Comparison of ENCODE assay signal across 1 cellular context in the genomic region with DNA sequence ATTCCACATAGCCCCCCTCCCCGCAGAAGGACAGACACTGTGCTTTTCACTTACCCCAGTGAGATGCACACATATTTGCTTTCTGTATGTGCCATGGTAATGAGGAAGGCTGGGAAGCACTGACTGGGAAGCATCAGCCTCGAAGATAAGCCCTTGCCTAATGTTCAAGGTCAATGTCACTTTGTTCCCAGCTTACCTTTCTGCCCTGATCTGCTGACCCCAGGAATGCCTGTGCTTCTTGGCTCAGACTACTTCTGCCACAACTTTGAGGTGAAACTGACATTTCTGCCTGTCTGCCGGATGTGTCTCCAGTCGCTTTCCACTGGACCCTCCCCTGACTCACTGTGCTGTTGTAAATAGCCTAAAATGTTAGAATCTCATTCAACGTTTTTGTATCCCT.
TF ChIP-seq lines count a peak whose summit lies in the region.

No MANE protein-coding gene starts in this region.

TF ChIP-seq in HepG2, 621 proteins besides CTCF, POLR2A, EP300 and RAD21 (continued from another document and continues in another):
- TF ChIP-seq, protein P1, sequence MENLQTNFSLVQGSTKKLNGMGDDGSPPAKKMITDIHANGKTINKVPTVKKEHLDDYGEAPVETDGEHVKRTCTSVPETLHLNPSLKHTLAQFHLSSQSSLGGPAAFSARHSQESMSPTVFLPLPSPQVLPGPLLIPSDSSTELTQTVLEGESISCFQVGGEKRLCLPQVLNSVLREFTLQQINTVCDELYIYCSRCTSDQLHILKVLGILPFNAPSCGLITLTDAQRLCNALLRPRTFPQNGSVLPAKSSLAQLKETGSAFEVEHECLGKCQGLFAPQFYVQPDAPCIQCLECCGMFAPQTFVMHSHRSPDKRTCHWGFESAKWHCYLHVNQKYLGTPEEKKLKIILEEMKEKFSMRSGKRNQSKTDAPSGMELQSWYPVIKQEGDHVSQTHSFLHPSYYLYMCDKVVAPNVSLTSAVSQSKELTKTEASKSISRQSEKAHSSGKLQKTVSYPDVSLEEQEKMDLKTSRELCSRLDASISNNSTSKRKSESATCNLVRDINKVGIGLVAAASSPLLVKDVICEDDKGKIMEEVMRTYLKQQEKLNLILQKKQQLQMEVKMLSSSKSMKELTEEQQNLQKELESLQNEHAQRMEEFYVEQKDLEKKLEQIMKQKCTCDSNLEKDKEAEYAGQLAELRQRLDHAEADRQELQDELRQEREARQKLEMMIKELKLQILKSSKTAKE (CRISPR knock-in tag; IDR thresholded peaks at IDR 0.05; ENCODE audit: borderline replicate concordance): peak; percentile 76; the same call in 1 of the 2 replicates
- TF ChIP-seq SALL1 (CRISPR knock-in tag; IDR thresholded peaks at IDR 0.05): peak; percentile 70
- TF ChIP-seq PAF1 (CRISPR knock-in tag; IDR thresholded peaks at IDR 0.05): no peak
- TF ChIP-seq NFRKB (IDR thresholded peaks at IDR 0.05): no peak
- TF ChIP-seq, protein P2, sequence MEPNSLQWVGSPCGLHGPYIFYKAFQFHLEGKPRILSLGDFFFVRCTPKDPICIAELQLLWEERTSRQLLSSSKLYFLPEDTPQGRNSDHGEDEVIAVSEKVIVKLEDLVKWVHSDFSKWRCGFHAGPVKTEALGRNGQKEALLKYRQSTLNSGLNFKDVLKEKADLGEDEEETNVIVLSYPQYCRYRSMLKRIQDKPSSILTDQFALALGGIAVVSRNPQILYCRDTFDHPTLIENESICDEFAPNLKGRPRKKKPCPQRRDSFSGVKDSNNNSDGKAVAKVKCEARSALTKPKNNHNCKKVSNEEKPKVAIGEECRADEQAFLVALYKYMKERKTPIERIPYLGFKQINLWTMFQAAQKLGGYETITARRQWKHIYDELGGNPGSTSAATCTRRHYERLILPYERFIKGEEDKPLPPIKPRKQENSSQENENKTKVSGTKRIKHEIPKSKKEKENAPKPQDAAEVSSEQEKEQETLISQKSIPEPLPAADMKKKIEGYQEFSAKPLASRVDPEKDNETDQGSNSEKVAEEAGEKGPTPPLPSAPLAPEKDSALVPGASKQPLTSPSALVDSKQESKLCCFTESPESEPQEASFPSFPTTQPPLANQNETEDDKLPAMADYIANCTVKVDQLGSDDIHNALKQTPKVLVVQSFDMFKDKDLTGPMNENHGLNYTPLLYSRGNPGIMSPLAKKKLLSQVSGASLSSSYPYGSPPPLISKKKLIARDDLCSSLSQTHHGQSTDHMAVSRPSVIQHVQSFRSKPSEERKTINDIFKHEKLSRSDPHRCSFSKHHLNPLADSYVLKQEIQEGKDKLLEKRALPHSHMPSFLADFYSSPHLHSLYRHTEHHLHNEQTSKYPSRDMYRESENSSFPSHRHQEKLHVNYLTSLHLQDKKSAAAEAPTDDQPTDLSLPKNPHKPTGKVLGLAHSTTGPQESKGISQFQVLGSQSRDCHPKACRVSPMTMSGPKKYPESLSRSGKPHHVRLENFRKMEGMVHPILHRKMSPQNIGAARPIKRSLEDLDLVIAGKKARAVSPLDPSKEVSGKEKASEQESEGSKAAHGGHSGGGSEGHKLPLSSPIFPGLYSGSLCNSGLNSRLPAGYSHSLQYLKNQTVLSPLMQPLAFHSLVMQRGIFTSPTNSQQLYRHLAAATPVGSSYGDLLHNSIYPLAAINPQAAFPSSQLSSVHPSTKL (CRISPR knock-in tag; IDR thresholded peaks at IDR 0.05): peak; percentile 80
- no peak for TF ChIP-seq ZNF263 (CRISPR knock-in tag; IDR thresholded peaks at IDR 0.05)
- TF ChIP-seq, protein P3, sequence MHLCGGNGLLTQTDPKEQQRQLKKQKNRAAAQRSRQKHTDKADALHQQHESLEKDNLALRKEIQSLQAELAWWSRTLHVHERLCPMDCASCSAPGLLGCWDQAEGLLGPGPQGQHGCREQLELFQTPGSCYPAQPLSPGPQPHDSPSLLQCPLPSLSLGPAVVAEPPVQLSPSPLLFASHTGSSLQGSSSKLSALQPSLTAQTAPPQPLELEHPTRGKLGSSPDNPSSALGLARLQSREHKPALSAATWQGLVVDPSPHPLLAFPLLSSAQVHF (CRISPR knock-in tag; IDR thresholded peaks at IDR 0.05): no peak
- TF ChIP-seq KLF13 (CRISPR knock-in tag; IDR thresholded peaks at IDR 0.05): no peak
- TF ChIP-seq, protein P4, sequence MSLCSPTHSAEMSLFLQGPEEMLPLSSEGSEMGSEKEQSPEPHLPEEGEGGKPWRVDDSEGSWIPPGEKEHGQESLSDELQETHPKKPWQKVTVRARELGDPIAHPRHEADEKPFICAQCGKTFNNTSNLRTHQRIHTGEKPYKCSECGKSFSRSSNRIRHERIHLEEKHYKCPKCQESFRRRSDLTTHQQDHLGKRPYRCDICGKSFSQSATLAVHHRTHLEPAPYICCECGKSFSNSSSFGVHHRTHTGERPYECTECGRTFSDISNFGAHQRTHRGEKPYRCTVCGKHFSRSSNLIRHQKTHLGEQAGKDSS (CRISPR knock-in tag; IDR thresholded peaks at IDR 0.05; ENCODE audit: borderline replicate concordance, low read depth): no peak
- TF ChIP-seq, protein P5, sequence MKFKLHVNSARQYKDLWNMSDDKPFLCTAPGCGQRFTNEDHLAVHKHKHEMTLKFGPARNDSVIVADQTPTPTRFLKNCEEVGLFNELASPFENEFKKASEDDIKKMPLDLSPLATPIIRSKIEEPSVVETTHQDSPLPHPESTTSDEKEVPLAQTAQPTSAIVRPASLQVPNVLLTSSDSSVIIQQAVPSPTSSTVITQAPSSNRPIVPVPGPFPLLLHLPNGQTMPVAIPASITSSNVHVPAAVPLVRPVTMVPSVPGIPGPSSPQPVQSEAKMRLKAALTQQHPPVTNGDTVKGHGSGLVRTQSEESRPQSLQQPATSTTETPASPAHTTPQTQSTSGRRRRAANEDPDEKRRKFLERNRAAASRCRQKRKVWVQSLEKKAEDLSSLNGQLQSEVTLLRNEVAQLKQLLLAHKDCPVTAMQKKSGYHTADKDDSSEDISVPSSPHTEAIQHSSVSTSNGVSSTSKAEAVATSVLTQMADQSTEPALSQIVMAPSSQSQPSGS (CRISPR knock-in tag; IDR thresholded peaks at IDR 0.05): no peak
- no peak for TF ChIP-seq ZNF121 (CRISPR knock-in tag; IDR thresholded peaks at IDR 0.05)
- TF ChIP-seq, protein P6, sequence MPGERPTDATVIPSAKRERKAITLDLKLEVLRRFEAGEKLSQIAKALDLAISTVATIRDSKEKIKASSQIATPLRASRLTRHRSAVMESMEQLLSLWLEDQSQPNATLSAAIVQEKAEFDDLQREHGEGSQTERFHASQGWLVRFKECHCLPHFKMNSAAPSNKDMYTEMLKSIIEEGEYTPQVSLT (CRISPR knock-in tag; IDR thresholded peaks at IDR 0.05; ENCODE audit: borderline replicate concordance, low read depth): no peak
- 0 out of 2 replicates have a peak, but pooled peaks have one; percentile 25 for TF ChIP-seq RCOR2 (CRISPR knock-in tag; IDR thresholded peaks at IDR 0.05)
- TF ChIP-seq PITX1 (CRISPR knock-in tag; IDR thresholded peaks at IDR 0.05): peak; percentile 76
- no peak for TF ChIP-seq ELF1 (CRISPR knock-in tag; IDR thresholded peaks at IDR 0.05)
- TF ChIP-seq, protein P7, sequence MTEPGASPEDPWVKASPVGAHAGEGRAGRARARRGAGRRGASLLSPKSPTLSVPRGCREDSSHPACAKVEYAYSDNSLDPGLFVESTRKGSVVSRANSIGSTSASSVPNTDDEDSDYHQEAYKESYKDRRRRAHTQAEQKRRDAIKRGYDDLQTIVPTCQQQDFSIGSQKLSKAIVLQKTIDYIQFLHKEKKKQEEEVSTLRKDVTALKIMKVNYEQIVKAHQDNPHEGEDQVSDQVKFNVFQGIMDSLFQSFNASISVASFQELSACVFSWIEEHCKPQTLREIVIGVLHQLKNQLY (CRISPR knock-in tag; IDR thresholded peaks at IDR 0.05): no peak
- peak; percentile 53 for TF ChIP-seq CEBPG (CRISPR knock-in tag; IDR thresholded peaks at IDR 0.05)
- no peak for TF ChIP-seq SYNCRIP (IDR thresholded peaks at IDR 0.05; ENCODE audit: insufficient read depth, low read depth, low read length)
- TF ChIP-seq ZNF207 (IDR thresholded peaks at IDR 0.05; ENCODE audit: borderline replicate concordance): no peak
- TF ChIP-seq MAFG (CRISPR knock-in tag; IDR thresholded peaks at IDR 0.05): no peak
- TF ChIP-seq, protein P8, sequence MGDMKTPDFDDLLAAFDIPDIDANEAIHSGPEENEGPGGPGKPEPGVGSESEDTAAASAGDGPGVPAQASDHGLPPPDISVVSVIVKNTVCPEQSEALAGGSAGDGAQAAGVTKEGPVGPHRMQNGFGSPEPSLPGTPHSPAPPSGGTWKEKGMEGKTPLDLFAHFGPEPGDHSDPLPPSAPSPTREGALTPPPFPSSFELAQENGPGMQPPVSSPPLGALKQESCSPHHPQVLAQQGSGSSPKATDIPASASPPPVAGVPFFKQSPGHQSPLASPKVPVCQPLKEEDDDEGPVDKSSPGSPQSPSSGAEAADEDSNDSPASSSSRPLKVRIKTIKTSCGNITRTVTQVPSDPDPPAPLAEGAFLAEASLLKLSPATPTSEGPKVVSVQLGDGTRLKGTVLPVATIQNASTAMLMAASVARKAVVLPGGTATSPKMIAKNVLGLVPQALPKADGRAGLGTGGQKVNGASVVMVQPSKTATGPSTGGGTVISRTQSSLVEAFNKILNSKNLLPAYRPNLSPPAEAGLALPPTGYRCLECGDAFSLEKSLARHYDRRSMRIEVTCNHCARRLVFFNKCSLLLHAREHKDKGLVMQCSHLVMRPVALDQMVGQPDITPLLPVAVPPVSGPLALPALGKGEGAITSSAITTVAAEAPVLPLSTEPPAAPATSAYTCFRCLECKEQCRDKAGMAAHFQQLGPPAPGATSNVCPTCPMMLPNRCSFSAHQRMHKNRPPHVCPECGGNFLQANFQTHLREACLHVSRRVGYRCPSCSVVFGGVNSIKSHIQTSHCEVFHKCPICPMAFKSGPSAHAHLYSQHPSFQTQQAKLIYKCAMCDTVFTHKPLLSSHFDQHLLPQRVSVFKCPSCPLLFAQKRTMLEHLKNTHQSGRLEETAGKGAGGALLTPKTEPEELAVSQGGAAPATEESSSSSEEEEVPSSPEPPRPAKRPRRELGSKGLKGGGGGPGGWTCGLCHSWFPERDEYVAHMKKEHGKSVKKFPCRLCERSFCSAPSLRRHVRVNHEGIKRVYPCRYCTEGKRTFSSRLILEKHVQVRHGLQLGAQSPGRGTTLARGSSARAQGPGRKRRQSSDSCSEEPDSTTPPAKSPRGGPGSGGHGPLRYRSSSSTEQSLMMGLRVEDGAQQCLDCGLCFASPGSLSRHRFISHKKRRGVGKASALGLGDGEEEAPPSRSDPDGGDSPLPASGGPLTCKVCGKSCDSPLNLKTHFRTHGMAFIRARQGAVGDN (CRISPR knock-in tag; IDR thresholded peaks at IDR 0.05): no peak
- TF ChIP-seq ZNF577 (CRISPR knock-in tag; IDR thresholded peaks at IDR 0.05; ENCODE audit: borderline replicate concordance, low read depth): no peak
- no peak for TF ChIP-seq THYN1 (CRISPR knock-in tag; IDR thresholded peaks at IDR 0.05; ENCODE audit: borderline replicate concordance, low read depth)
- no peak for TF ChIP-seq ZNF660 (CRISPR knock-in tag; IDR thresholded peaks at IDR 0.05; ENCODE audit: borderline replicate concordance, low read depth)
- no peak for TF ChIP-seq NFKB2 (CRISPR knock-in tag; IDR thresholded peaks at IDR 0.05; ENCODE audit: borderline replicate concordance)
- TF ChIP-seq ASH2L (IDR thresholded peaks at IDR 0.05; ENCODE audit: insufficient read length, low read depth, low read length): no peak
- no peak for TF ChIP-seq ZNF382 (CRISPR knock-in tag; IDR thresholded peaks at IDR 0.05; ENCODE audit: borderline replicate concordance)
- TF ChIP-seq, protein P9, sequence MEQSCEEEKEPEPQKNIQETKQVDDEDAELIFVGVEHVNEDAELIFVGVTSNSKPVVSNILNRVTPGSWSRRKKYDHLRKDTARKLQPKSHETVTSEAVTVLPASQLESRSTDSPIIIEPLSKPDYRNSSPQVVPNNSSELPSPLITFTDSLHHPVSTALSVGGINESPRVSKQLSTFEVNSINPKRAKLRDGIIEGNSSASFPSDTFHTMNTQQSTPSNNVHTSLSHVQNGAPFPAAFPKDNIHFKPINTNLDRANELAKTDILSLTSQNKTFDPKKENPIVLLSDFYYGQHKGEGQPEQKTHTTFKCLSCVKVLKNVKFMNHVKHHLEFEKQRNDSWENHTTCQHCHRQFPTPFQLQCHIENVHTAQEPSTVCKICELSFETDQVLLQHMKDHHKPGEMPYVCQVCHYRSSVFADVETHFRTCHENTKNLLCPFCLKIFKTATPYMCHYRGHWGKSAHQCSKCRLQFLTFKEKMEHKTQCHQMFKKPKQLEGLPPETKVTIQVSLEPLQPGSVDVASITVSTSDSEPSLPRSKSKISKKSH (CRISPR knock-in tag; IDR thresholded peaks at IDR 0.05; ENCODE audit: borderline replicate concordance): no peak
- TF ChIP-seq TBP (CRISPR knock-in tag; IDR thresholded peaks at IDR 0.05): no peak
- TF ChIP-seq, protein P10, sequence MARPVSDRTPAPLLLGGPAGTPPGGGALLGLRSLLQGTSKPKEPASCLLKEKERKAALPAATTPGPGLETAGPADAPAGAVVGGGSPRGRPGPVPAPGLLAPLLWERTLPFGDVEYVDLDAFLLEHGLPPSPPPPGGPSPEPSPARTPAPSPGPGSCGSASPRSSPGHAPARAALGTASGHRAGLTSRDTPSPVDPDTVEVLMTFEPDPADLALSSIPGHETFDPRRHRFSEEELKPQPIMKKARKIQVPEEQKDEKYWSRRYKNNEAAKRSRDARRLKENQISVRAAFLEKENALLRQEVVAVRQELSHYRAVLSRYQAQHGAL (CRISPR knock-in tag; IDR thresholded peaks at IDR 0.05; ENCODE audit: not compliant biosample characterization): no peak
- TF ChIP-seq ATM (IDR thresholded peaks at IDR 0.05; ENCODE audit: borderline replicate concordance): no peak
- no peak for TF ChIP-seq CBFB (CRISPR knock-in tag; IDR thresholded peaks at IDR 0.05)
- TF ChIP-seq, protein P11, sequence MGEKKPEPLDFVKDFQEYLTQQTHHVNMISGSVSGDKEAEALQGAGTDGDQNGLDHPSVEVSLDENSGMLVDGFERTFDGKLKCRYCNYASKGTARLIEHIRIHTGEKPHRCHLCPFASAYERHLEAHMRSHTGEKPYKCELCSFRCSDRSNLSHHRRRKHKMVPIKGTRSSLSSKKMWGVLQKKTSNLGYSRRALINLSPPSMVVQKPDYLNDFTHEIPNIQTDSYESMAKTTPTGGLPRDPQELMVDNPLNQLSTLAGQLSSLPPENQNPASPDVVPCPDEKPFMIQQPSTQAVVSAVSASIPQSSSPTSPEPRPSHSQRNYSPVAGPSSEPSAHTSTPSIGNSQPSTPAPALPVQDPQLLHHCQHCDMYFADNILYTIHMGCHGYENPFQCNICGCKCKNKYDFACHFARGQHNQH (CRISPR knock-in tag; IDR thresholded peaks at IDR 0.05): no peak; the same call in 1 of the 2 replicates
- TF ChIP-seq ZNF235 (CRISPR knock-in tag; IDR thresholded peaks at IDR 0.05; ENCODE audit: borderline replicate concordance): no peak
- TF ChIP-seq, protein P12, sequence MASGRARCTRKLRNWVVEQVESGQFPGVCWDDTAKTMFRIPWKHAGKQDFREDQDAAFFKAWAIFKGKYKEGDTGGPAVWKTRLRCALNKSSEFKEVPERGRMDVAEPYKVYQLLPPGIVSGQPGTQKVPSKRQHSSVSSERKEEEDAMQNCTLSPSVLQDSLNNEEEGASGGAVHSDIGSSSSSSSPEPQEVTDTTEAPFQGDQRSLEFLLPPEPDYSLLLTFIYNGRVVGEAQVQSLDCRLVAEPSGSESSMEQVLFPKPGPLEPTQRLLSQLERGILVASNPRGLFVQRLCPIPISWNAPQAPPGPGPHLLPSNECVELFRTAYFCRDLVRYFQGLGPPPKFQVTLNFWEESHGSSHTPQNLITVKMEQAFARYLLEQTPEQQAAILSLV (CRISPR knock-in tag; IDR thresholded peaks at IDR 0.05; ENCODE audit: borderline replicate concordance): no peak
- no peak for TF ChIP-seq RFX3 (CRISPR knock-in tag; IDR thresholded peaks at IDR 0.05)
- TF ChIP-seq HNF4A (CRISPR knock-in tag; IDR thresholded peaks at IDR 0.05): peak; percentile 80
